In genomic region chr12:30823140-30823669, GRCh38 we compare ENCODE assay signal across 8 cellular contexts.
DNase-seq lines count a peak whose midpoint lies in the region; ATAC-seq, FAIRE-seq and TF ChIP-seq lines count a peak whose summit lies in the region.

No MANE protein-coding gene starts in this region.

- DNase-seq in A549 (ENCODE audit: low read depth in 1 of 2, low spot score in 1 of 2): peak in 1 of 2 experiments; percentile 43
- DNase-seq in activated CD4-positive, alpha-beta T cell treated with anti-CD3 and anti-CD28 coated beads, Interleukin-2, amount 50 U/mL, for 1 hour: peak; percentile 25
- DNase-seq in erythroblast (lab: John Stamatoyannopoulos, UW): peak; percentile 51 to 52
- DNase-seq in naive thymus-derived CD8-positive, alpha-beta T cell: peak in 7 of 10 donors; percentile 12 to 57 (median 25)
- no peak for DNase-seq in H54 (ENCODE audit: insufficient read length, low spot score)
- DNase-seq in SK-N-SH: no peak

- TF ChIP-seq RAD21 in A549 (conservative IDR thresholded peaks at IDR 0.05 in 1 of 2, IDR thresholded peaks at IDR 0.05 in 1 of 2): no peak
- no peak for TF ChIP-seq RAD21 in SK-N-SH (IDR thresholded peaks at IDR 0.05; ENCODE audit: low read length)

- no peaks in the 10 kb centered on the region for H4K20me1 ChIP-seq in SK-N-SH (ENCODE audit: insufficient read depth)

- 80% methylated on average over 26 of the region's 34 CpGs for WGBS in A549 (ENCODE audit: missing lambda C conversion rate)
- WGBS in urinary bladder: 38% methylated on average over 34 of the region's 34 CpGs
- WGBS in SK-N-SH (ENCODE audit: low lambda C conversion rate): 90% methylated on average over 29 of the region's 34 CpGs

- no peaks in the 10 kb centered on the region for H3F3A ChIP-seq in SK-N-SH (replicated peaks; ENCODE audit: insufficient read depth)

- no peaks in the 10 kb centered on the region for H3K27me3 ChIP-seq in SK-N-SH (ENCODE audit: insufficient read depth)

- peak overlapping the region; percentile 84 to 98 (median 90) for H3K4me3 Mint-ChIP-seq in naive thymus-derived CD8-positive, alpha-beta T cell

- POLR2A ChIA-PET in A549 (lab: Yijun Ruan, JAX) (interaction anchor here (0.7 to 1.9 kb wide), 3 partner anchors 27 to 70 kb away, joined by 3 to 12 read pairs (median 7); partner anchors contain the start of gene CAPRIN2), SK-N-SH (lab: Yijun Ruan, JAX) (no interaction called here)
- POLR2A ChIA-PET in naive thymus-derived CD8-positive, alpha-beta T cell (lab: Charles Lee): interaction anchor here (0.6 kb wide), 1 partner anchor 1346 kb away, joined by 4 read pairs; no protein-coding TSS in a partner anchor

- CTCF ChIA-PET in A549 (lab: Yijun Ruan, JAX) (interaction anchor here (1.3 to 2.5 kb wide), 5 partner anchors 16 to 1304 kb away, joined by 3 to 7 read pairs (median 5); no protein-coding TSS in a partner anchor), SK-N-SH (lab: Yijun Ruan, JAX) (interaction anchor here (1.0 to 2.3 kb wide), 3 partner anchors 16 to 28 kb away, joined by 3 to 7 read pairs (median 6); no protein-coding TSS in a partner anchor)

- no peak for TF ChIP-seq CTCF in A549 (IDR thresholded peaks at IDR 0.05)
- TF ChIP-seq CTCF in SK-N-SH (IDR thresholded peaks at IDR 0.05): no peak

- H3K27me3 Mint-ChIP-seq in naive thymus-derived CD8-positive, alpha-beta T cell: peaks cover 21 to 47% (median 44%) of the 10 kb centered on the region in 5 donors

- TF ChIP-seq EP300 in A549 (IDR thresholded peaks at IDR 0.05) (no peak), SK-N-SH (IDR thresholded peaks at IDR 0.05; ENCODE audit: borderline replicate concordance in 1 of 2, low read depth in 1 of 2, low read length in 1 of 2) (no peak)

- FAIRE-seq in A549 (lab: Jason Lieb, UNC): no peak
- FAIRE-seq in H54 (lab: Jason Lieb, UNC): no peak

- peak overlapping the region; percentile 79 to 80 for H3K27ac ChIP-seq in A549
- no peak overlapping the region for H3K27ac ChIP-seq in urinary bladder (ENCODE audit: low read depth)
- no peak overlapping the region for H3K27ac ChIP-seq in SK-N-SH (ENCODE audit: low read depth in 2 of 2, low read length in 1 of 2)

- H3K27ac Mint-ChIP-seq in naive thymus-derived CD8-positive, alpha-beta T cell: peak overlapping the region in 4 of 10 donors; percentile 0 to 83 (median 69)

- no peaks in the 10 kb centered on the region for H3K9me2 ChIP-seq in SK-N-SH

- H3K4me2 ChIP-seq in A549 (peak overlapping the region; percentile 87), SK-N-SH (no peak overlapping the region)

- ATAC-seq in A549 (peak; percentile 77 to 84), GM21360 (IDR thresholded peaks at IDR 0.05; ENCODE audit: unreplicated experiment) (peak; percentile 42)
- peak; percentile 86 to 90 for ATAC-seq in naive thymus-derived CD8-positive, alpha-beta T cell

- H3K9me3 Mint-ChIP-seq in naive thymus-derived CD8-positive, alpha-beta T cell: no peaks in the 10 kb centered on the region

- H3K36me3 ChIP-seq in urinary bladder (ENCODE audit: insufficient read depth) (no peaks in the 10 kb centered on the region), SK-N-SH (replicated peaks in 1 of 2; ENCODE audit: control insufficient read depth in 1 of 2, insufficient read depth in 2 of 2, low read length in 1 of 2) (no peaks in the 10 kb centered on the region)

- TF ChIP-seq POLR2A in A549 (IDR thresholded peaks at IDR 0.05; ENCODE audit: low read length) (no peak), erythroblast (IDR thresholded peaks at IDR 0.05; ENCODE audit: low read length) (no peak), H54 (IDR thresholded peaks at IDR 0.05; ENCODE audit: low read depth, low read length) (no peak)

- H3K36me3 Mint-ChIP-seq in naive thymus-derived CD8-positive, alpha-beta T cell: no peaks in the 10 kb centered on the region

- H3K9me3 ChIP-seq in A549 (no peaks in the 10 kb centered on the region), SK-N-SH (no peaks in the 10 kb centered on the region)

- no peak overlapping the region for H3K9ac ChIP-seq in SK-N-SH

- H3K4me1 Mint-ChIP-seq in naive thymus-derived CD8-positive, alpha-beta T cell: peaks cover 10 to 14% (median 11%) of the 10 kb centered on the region in 4 donors

- H2AFZ ChIP-seq in SK-N-SH (ENCODE audit: low read depth): no peak overlapping the region

- no peaks in the 10 kb centered on the region for H3K79me2 ChIP-seq in SK-N-SH (ENCODE audit: insufficient read depth)

- H3K4me3 ChIP-seq in A549: peak overlapping the region; percentile 54
- peak overlapping the region; percentile 33 for H3K4me3 ChIP-seq in urinary bladder (ENCODE audit: low read depth, low read length)
- no peak overlapping the region for H3K4me3 ChIP-seq in SK-N-SH (ENCODE audit: low read depth in 2 of 2, low read length in 1 of 2)

- peaks cover 5% of the 10 kb centered on the region; the same call in 1 of the 3 replicates for H3K4me1 ChIP-seq in A549
- H3K4me1 ChIP-seq in urinary bladder (ENCODE audit: insufficient read depth): no peaks in the 10 kb centered on the region
- H3K4me1 ChIP-seq in SK-N-SH (ENCODE audit: control insufficient read depth in 1 of 2, insufficient read depth in 2 of 2, low read depth in 1 of 2, low read length in 1 of 2): no peaks in the 10 kb centered on the region

TF ChIP-seq in A549, 52 proteins besides CTCF, POLR2A, EP300 and RAD21:
- no peak for TF ChIP-seq HOXB13 (CRISPR knock-in tag; IDR thresholded peaks at IDR 0.05; ENCODE audit: low read depth)
- TF ChIP-seq HOXA7 (CRISPR knock-in tag; IDR thresholded peaks at IDR 0.05): no peak
- no peak for TF ChIP-seq RNF2 (IDR thresholded peaks at IDR 0.05; ENCODE audit: borderline replicate concordance, low read depth)
- no peak for TF ChIP-seq CEBPB (IDR thresholded peaks at IDR 0.05)
- TF ChIP-seq, protein P1, sequence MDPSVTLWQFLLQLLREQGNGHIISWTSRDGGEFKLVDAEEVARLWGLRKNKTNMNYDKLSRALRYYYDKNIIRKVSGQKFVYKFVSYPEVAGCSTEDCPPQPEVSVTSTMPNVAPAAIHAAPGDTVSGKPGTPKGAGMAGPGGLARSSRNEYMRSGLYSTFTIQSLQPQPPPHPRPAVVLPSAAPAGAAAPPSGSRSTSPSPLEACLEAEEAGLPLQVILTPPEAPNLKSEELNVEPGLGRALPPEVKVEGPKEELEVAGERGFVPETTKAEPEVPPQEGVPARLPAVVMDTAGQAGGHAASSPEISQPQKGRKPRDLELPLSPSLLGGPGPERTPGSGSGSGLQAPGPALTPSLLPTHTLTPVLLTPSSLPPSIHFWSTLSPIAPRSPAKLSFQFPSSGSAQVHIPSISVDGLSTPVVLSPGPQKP (IDR thresholded peaks at IDR 0.05; ENCODE audit: low read depth, low read length): no peak
- no peak for TF ChIP-seq MAZ (IDR thresholded peaks at IDR 0.05; ENCODE audit: borderline replicate concordance, low read depth, low read length)

TF ChIP-seq in SK-N-SH, 30 proteins besides CTCF, POLR2A, EP300 and RAD21 (continues in another document):
- TF ChIP-seq NRF1 (IDR thresholded peaks at IDR 0.05; ENCODE audit: low read depth, low read length) (no peak), FOXJ3 (CRISPR knock-in tag; IDR thresholded peaks at IDR 0.05) (no peak), CHD2 (IDR thresholded peaks at IDR 0.05; ENCODE audit: low read length, partially characterized antibody) (no peak), TEAD4 (IDR thresholded peaks at IDR 0.05; ENCODE audit: borderline replicate concordance, insufficient read depth) (no peak), RFX5 (IDR thresholded peaks at IDR 0.05; ENCODE audit: low read length) (no peak), REST (IDR thresholded peaks at IDR 0.05; ENCODE audit: low read depth, low read length) (no peak), ELF1 (IDR thresholded peaks at IDR 0.05) (no peak), TAF1 (IDR thresholded peaks at IDR 0.05; ENCODE audit: borderline replicate concordance, low read depth, low read length) (no peak), MXI1 (IDR thresholded peaks at IDR 0.05; ENCODE audit: low read depth, low read length) (no peak), JUND (IDR thresholded peaks at IDR 0.05) (no peak)
- TF ChIP-seq, protein P2, sequence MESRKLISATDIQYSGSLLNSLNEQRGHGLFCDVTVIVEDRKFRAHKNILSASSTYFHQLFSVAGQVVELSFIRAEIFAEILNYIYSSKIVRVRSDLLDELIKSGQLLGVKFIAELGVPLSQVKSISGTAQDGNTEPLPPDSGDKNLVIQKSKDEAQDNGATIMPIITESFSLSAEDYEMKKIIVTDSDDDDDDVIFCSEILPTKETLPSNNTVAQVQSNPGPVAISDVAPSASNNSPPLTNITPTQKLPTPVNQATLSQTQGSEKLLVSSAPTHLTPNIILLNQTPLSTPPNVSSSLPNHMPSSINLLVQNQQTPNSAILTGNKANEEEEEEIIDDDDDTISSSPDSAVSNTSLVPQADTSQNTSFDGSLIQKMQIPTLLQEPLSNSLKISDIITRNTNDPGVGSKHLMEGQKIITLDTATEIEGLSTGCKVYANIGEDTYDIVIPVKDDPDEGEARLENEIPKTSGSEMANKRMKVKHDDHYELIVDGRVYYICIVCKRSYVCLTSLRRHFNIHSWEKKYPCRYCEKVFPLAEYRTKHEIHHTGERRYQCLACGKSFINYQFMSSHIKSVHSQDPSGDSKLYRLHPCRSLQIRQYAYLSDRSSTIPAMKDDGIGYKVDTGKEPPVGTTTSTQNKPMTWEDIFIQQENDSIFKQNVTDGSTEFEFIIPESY (IDR thresholded peaks at IDR 0.05; ENCODE audit: borderline replicate concordance, low read depth): no peak

Comparison
In these comparisons a context has a peak if more than half of its experiments do, and no peak if none do; other contexts are left out.
1. DNase-seq: peak in activated CD4-positive, alpha-beta T cell treated with anti-CD3 and anti-CD28 coated beads, Interleukin-2, amount 50 U/mL, for 1 hour (single experiment), erythroblast (2 of 2) and naive thymus-derived CD8-positive, alpha-beta T cell (7 of 10); none in H54 (single experiment) and SK-N-SH (single experiment).
2. H3K27ac ChIP-seq: peak in A549 (2 of 2); none in urinary bladder (single experiment) and SK-N-SH (0 of 2).
3. H3K4me3 ChIP-seq: peak in A549 (single experiment) and urinary bladder (single experiment); none in SK-N-SH (0 of 2).
4. Peak in every context shown above with its lines, with median percentiles within 50 percentile points of each other: ATAC-seq.